In genomic region chr9:33211695-33212393, GRCh38 we compare ENCODE assay signal across 15 cellular contexts. TPM values are rescaled to one million over a fixed set of nuclear protein-coding genes. Genes with fewer than 3 reads are reported as not detected.
A peak's percentile ranks its signal among the peaks of the same experiment; 100 is the strongest.
DNase-seq lines count a peak whose midpoint lies in the region; ATAC-seq, FAIRE-seq and TF ChIP-seq lines count a peak whose summit lies in the region.
"Had no signal": no experiment of that assay in that cellular context is flagged by ENCODE, and none has a peak within 500 bp of the region (broad histone marks: within the 10 kb centered on the region; RNA-seq: fewer than 3 reads in every experiment).

No MANE protein-coding gene starts in this region.

- H3K4me3 ChIP-seq in right atrium auricular region (no peak overlapping the region), astrocyte (ENCODE audit: insufficient read depth, low read depth, low read length) (no peak overlapping the region), upper lobe of right lung (no peak overlapping the region)
- H3K4me3 ChIP-seq: esophagus squamous epithelium, prostate gland, uterus had no signal

- H3K36me3 Mint-ChIP-seq in astrocyte (ENCODE audit: low read depth, unreplicated experiment) = no peaks in the 10 kb centered on the region

- intact Hi-C loops in Right ventricle myocardium inferior (cut with DNase I) (no loop called here), left colon (cut with DNase I, micrococcal nuclease) (no loop called here), upper lobe of right lung (cut with DNase I) (no loop called here)

- FAIRE-seq in astrocyte (lab: Jason Lieb, UNC) (no peak), frontal cortex (lab: Jason Lieb, UNC) (no peak)
- FAIRE-seq: G401.6 had no signal

- peaks cover 4% of the 10 kb centered on the region for H3K9me3 Mint-ChIP-seq in astrocyte (ENCODE audit: unreplicated experiment)

- H3K27ac ChIP-seq in right atrium auricular region (no peak overlapping the region), astrocyte (ENCODE audit: low read depth, low read length) (no peak overlapping the region), upper lobe of right lung (no peak overlapping the region)
- H3K27ac ChIP-seq: esophagus squamous epithelium, prostate gland, uterus had no signal

- peaks cover 6% of the 10 kb centered on the region for H3K4me1 Mint-ChIP-seq in astrocyte (ENCODE audit: low read depth, unreplicated experiment)

- H2AFZ ChIP-seq in astrocyte (ENCODE audit: low read depth, low read length) = no peak overlapping the region

- H3K36me3 ChIP-seq in right atrium auricular region (no peaks in the 10 kb centered on the region), astrocyte (ENCODE audit: insufficient read depth, low read length) (no peaks in the 10 kb centered on the region), upper lobe of right lung (no peaks in the 10 kb centered on the region)
- H3K36me3 ChIP-seq: esophagus squamous epithelium, prostate gland, uterus had no signal

- H3K9me3 ChIP-seq in right atrium auricular region = no peaks in the 10 kb centered on the region
- no peaks in the 10 kb centered on the region for H3K9me3 ChIP-seq in astrocyte (ENCODE audit: insufficient read depth, low read depth, low read length)
- H3K9me3 ChIP-seq in upper lobe of right lung = no peaks in the 10 kb centered on the region
- H3K9me3 ChIP-seq: esophagus squamous epithelium, prostate gland, uterus had no signal

- H3K79me2 ChIP-seq in astrocyte (ENCODE audit: insufficient read depth, low read length) = no peaks in the 10 kb centered on the region

- H3K4me1 ChIP-seq in right atrium auricular region = no peaks in the 10 kb centered on the region
- no peaks in the 10 kb centered on the region for H3K4me1 ChIP-seq in astrocyte (ENCODE audit: insufficient read depth, low read length)
- no peaks in the 10 kb centered on the region for H3K4me1 ChIP-seq in upper lobe of right lung
- H3K4me1 ChIP-seq: prostate gland, uterus had no signal

- no peaks in the 10 kb centered on the region for H4K20me1 ChIP-seq in astrocyte (ENCODE audit: insufficient read depth, low read length)

- no peaks in the 10 kb centered on the region for H3K27me3 ChIP-seq in right atrium auricular region
- peaks cover 22% of the 10 kb centered on the region for H3K27me3 ChIP-seq in astrocyte (ENCODE audit: insufficient read depth, low read length)
- no peaks in the 10 kb centered on the region for H3K27me3 ChIP-seq in upper lobe of right lung
- H3K27me3 ChIP-seq: esophagus squamous epithelium, uterus had no signal

- ATAC-seq in Right ventricle myocardium inferior (peak; percentile 39), left colon (peak; percentile 87), upper lobe of right lung (peak; percentile 51)

- DNase-seq in Right ventricle myocardium inferior (ENCODE audit: missing footprints) (no peak), right atrium auricular region (ENCODE audit: low spot score) (no peak), astrocyte (ENCODE audit: low read depth) (no peak), left colon (peak in 1 of 2 donors; percentile 62), upper lobe of right lung (no peak), frontal cortex (ENCODE audit: low spot score in 2 of 2) (no peak), SIG-M5 treated with dmso at 0.1 percent for 504 hours (lab: John Stamatoyannopoulos, UW; ENCODE audit: unreplicated experiment) (no peak), NCI-H1092 (lab: John Stamatoyannopoulos, UW) (no peak)
- DNase-seq: activated CD8-positive, alpha-beta memory T cell treated with anti-CD3 and anti-CD28 coated beads, Interleukin-2, amount 50 U/mL, for 4 hours; esophagus squamous epithelium; NCI-H748 treated with DMSO at 0.1 percent for 48 hours; uterus had no signal

- TF ChIP-seq CTCF in right atrium auricular region (IDR thresholded peaks at IDR 0.05) (no peak), astrocyte (IDR thresholded peaks at IDR 0.05; ENCODE audit: insufficient read depth, low read depth, low read length) (no peak), upper lobe of right lung (IDR thresholded peaks at IDR 0.05) (no peak)

- H3K4me2 ChIP-seq in astrocyte (ENCODE audit: low read length) = no peak overlapping the region

- peaks cover 20% of the 10 kb centered on the region for H3K27me3 Mint-ChIP-seq in astrocyte (ENCODE audit: low read depth, unreplicated experiment)

- peak overlapping the region; percentile 1 for H3K27ac Mint-ChIP-seq in astrocyte (ENCODE audit: unreplicated experiment)

- peak overlapping the region; percentile 40 for H3K4me3 Mint-ChIP-seq in astrocyte (ENCODE audit: unreplicated experiment)

- H3K9ac ChIP-seq in astrocyte (ENCODE audit: low read length) = no peak overlapping the region

RNA-seq across cellular contexts. Expression of gene SPINK4, which starts 28.1 kb away (rescaled TPM):
- total RNA-seq in Right ventricle myocardium inferior = not detected
- not detected for total RNA-seq in right atrium auricular region
- total RNA-seq in astrocyte = not detected in 2 replicates
- 100 to 1,000 TPM in 1 of 2 donors, 10 to 100 TPM in 1; 13.9 to 146 TPM for total RNA-seq in left colon
- not detected for total RNA-seq in upper lobe of right lung
- not detected for total RNA-seq in frontal cortex
- total RNA-seq: esophagus squamous epithelium; prostate gland; T-helper 2 cell treated with Interferon-gamma antibody and Interleukin-4, amounts not matched to agents 100 ng/mL and 5 ng/mL, for 36 hours; uterus had no signal

RNA-seq across cellular contexts. Expression of gene B4GALT1, which starts 44.7 kb away (rescaled TPM):
- total RNA-seq in Right ventricle myocardium inferior (43.6 TPM), right atrium auricular region (10 to 100 TPM; 57.6 to 76.1 TPM), astrocyte (93.1 and 103 TPM in 2 replicates), left colon (100 to 1,000 TPM; 106 to 115 TPM), upper lobe of right lung (80.1 TPM), frontal cortex (0.82 TPM)

RNA-seq across cellular contexts. Expression of gene BAG1, which starts 52.7 kb away (rescaled TPM):
- total RNA-seq in Right ventricle myocardium inferior (132 TPM), right atrium auricular region (100 to 1,000 TPM; 162 to 166 TPM), astrocyte (37.2 and 43.3 TPM in 2 replicates), left colon (100 to 1,000 TPM; 159 to 163 TPM), upper lobe of right lung (116 TPM), frontal cortex (26.1 TPM)

RNA-seq across cellular contexts. Expression of gene CHMP5, which starts 53.0 kb away (rescaled TPM):
- total RNA-seq in Right ventricle myocardium inferior = 51.5 TPM
- total RNA-seq in right atrium auricular region = 10 to 100 TPM; 44.0 to 51.1 TPM
- total RNA-seq in astrocyte = 108 and 109 TPM in 2 replicates
- total RNA-seq in left colon = 100 to 1,000 TPM in 1 of 2 donors, 10 to 100 TPM in 1; 81.0 to 106 TPM
- total RNA-seq in upper lobe of right lung = 77.8 TPM
- 119 TPM for total RNA-seq in frontal cortex

Comparison
In these comparisons a context has a peak if more than half of its experiments do, and no peak if none do; other contexts are left out.
1. RNA of gene SPINK4, which starts 28.1 kb away (total RNA-seq): 13.9 to 146 TPM in left colon; not detected in Right ventricle myocardium inferior (single experiment), not detected in right atrium auricular region, not detected in astrocyte, not detected in upper lobe of right lung (single experiment) and not detected in frontal cortex (single experiment); every median in the first group is over 10 times any median in the second.
2. RNA of gene B4GALT1, which starts 44.7 kb away (total RNA-seq): 106 to 115 TPM in left colon, 93.1 to 103 TPM in astrocyte, 80.1 TPM in upper lobe of right lung (single experiment), 57.6 to 76.1 TPM in right atrium auricular region and 43.6 TPM in Right ventricle myocardium inferior (single experiment); 0.82 TPM in frontal cortex (single experiment); every median in the first group is over 10 times any median in the second.
3. Peak in every context shown above with its lines, with median percentiles within 50 percentile points of each other: ATAC-seq.